In the genomic region with DNA sequence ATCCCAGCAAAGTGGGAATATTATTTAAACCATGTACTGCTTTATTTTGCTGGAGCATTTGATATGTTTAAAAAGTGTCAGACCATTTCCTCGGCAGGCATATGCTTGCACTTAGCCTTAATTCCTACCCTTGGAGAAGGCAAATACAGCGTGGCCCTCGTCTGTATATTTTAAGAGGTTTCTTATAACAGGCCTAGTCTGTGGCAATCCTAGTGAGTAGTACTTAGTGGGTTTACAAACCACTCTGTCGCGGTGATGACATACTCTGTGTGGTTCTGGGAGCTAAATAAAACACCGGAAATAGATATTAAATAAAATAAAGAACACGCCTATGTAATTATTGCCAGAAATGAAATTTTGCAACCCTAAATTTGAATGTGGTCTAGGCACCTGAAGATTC, we compare ENCODE assay signal across 16 cellular contexts.
"Had no signal": no experiment of that assay in that cellular context is flagged by ENCODE, and none has a peak within 500 bp of the region (broad histone marks: within the 10 kb centered on the region; RNA-seq: fewer than 3 reads in every experiment).

No MANE protein-coding gene starts in this region.

- H3K9me3 Mint-ChIP-seq: activated CD4-positive, alpha-beta T cell treated with anti-CD3 and anti-CD28 coated beads, Interleukin-2, amount 10 ng/mL, durations not matched to agents 7 days and 5 days; activated naive CD8-positive, alpha-beta T cell treated with anti-CD3 and anti-CD28 coated beads, Interleukin-2, amount 10 ng/mL, durations not matched to agents 7 days and 5 days; activated T-cell treated with anti-CD3 and anti-CD28 coated beads, Interleukin-2, amount 50 U/mL, for 24 hours; activated T-helper 2 cell treated with anti-CD3 and anti-CD28 coated beads, Interferon-gamma antibody, Interleukin-2, Interleukin-4, amounts not matched to agents 10 μg/mL and 5 μg/mL and 100 μg/mL, durations not matched to agents 14 hours and 24 hours and 36 hours; central memory CD8-positive, alpha-beta T cell; nephron had no signal

- DNase-seq: activated CD4-positive, alpha-beta T cell treated with anti-CD3 and anti-CD28 coated beads, Interleukin-2, amount 10 ng/mL, durations not matched to agents 7 days and 5 days; activated CD8-positive, alpha-beta T cell treated with anti-CD3 and anti-CD28 coated beads, Interleukin-2, amount 10 ng/mL, durations not matched to agents 7 days and 5 days; activated naive CD4-positive, alpha-beta T cell treated with Interleukin-2 at 50 U/mL for 16 hours; activated naive CD8-positive, alpha-beta T cell treated with anti-CD3 and anti-CD28 coated beads, Interleukin-2, amount 10 ng/mL, durations not matched to agents 7 days and 5 days; activated T-cell treated with anti-CD3 and anti-CD28 coated beads, Interleukin-2, amount 50 U/mL, for 24 hours; colonic mucosa; midbrain; stimulated activated CD4-positive, alpha-beta T cell treated with anti-CD3 and anti-CD28 coated beads, Interleukin-4, amount 100 ng/mL, for 24 hours; stimulated activated naive B cell treated with anti-CD40 and anti-IgM and Interleukin-4, amounts not matched to agents 10 μg/mL and 1 μg/mL and 100 μg/mL, for 72 hours; T1000 had no signal

- H3K27me3 ChIP-seq: colonic mucosa, hepatocyte had no signal

- H3K4me3 Mint-ChIP-seq: activated CD4-positive, alpha-beta T cell treated with anti-CD3 and anti-CD28 coated beads, Interleukin-2, amount 10 ng/mL, durations not matched to agents 7 days and 5 days; activated CD8-positive, alpha-beta T cell treated with anti-CD3 and anti-CD28 coated beads, Interleukin-2, amount 10 ng/mL, durations not matched to agents 7 days and 5 days; activated naive CD8-positive, alpha-beta T cell treated with anti-CD3 and anti-CD28 coated beads, Interleukin-2, amount 10 ng/mL, durations not matched to agents 7 days and 5 days; activated T-cell treated with anti-CD3 and anti-CD28 coated beads, Interleukin-2, amount 50 U/mL, for 24 hours; brain; central memory CD8-positive, alpha-beta T cell; nephron; stimulated activated naive B cell treated with anti-CD40 and anti-IgM and Interleukin-4, amounts not matched to agents 10 μg/mL and 1 μg/mL and 100 μg/mL, for 72 hours had no signal

- ATAC-seq: activated CD8-positive, alpha-beta T cell treated with anti-CD3 and anti-CD28 coated beads, Interleukin-2, amount 10 ng/mL, durations not matched to agents 7 days and 5 days; stimulated activated naive B cell treated with anti-CD40 and anti-IgM and Interleukin-4, amounts not matched to agents 10 μg/mL and 1 μg/mL and 100 μg/mL, for 72 hours had no signal

- H3K27ac ChIP-seq: colonic mucosa, hepatocyte, thoracic aorta had no signal

- H3K4me1 Mint-ChIP-seq: activated CD4-positive, alpha-beta T cell treated with anti-CD3 and anti-CD28 coated beads, Interleukin-2, amount 10 ng/mL, durations not matched to agents 7 days and 5 days; activated naive CD8-positive, alpha-beta T cell treated with anti-CD3 and anti-CD28 coated beads, Interleukin-2, amount 10 ng/mL, durations not matched to agents 7 days and 5 days had no signal

- H3K4me1 ChIP-seq: colonic mucosa had no signal

- H3K36me3 Mint-ChIP-seq: activated naive CD8-positive, alpha-beta T cell treated with anti-CD3 and anti-CD28 coated beads, Interleukin-2, amount 10 ng/mL, durations not matched to agents 7 days and 5 days; brain had no signal

- H3K27me3 Mint-ChIP-seq: activated CD4-positive, alpha-beta T cell treated with anti-CD3 and anti-CD28 coated beads, Interleukin-2, amount 10 ng/mL, durations not matched to agents 7 days and 5 days; activated naive CD8-positive, alpha-beta T cell treated with anti-CD3 and anti-CD28 coated beads, Interleukin-2, amount 10 ng/mL, durations not matched to agents 7 days and 5 days; activated T-cell treated with anti-CD3 and anti-CD28 coated beads, Interleukin-2, amount 50 U/mL, for 24 hours; brain; central memory CD8-positive, alpha-beta T cell; stimulated activated naive B cell treated with anti-CD40 and anti-IgM and Interleukin-4, amounts not matched to agents 10 μg/mL and 1 μg/mL and 100 μg/mL, for 72 hours had no signal

- H3K36me3 ChIP-seq: colonic mucosa, thoracic aorta had no signal

- H3K27ac Mint-ChIP-seq: activated CD4-positive, alpha-beta T cell treated with anti-CD3 and anti-CD28 coated beads, Interleukin-2, amount 10 ng/mL, durations not matched to agents 7 days and 5 days; activated CD8-positive, alpha-beta T cell treated with anti-CD3 and anti-CD28 coated beads, Interleukin-2, amount 10 ng/mL, durations not matched to agents 7 days and 5 days; activated naive CD8-positive, alpha-beta T cell treated with anti-CD3 and anti-CD28 coated beads, Interleukin-2, amount 10 ng/mL, durations not matched to agents 7 days and 5 days; activated T-cell treated with anti-CD3 and anti-CD28 coated beads, Interleukin-2, amount 50 U/mL, for 24 hours; activated T-helper 2 cell treated with anti-CD3 and anti-CD28 coated beads, Interferon-gamma antibody, Interleukin-2, Interleukin-4, amounts not matched to agents 10 μg/mL and 5 μg/mL and 100 μg/mL, durations not matched to agents 14 hours and 24 hours and 36 hours; nephron had no signal

- H3K9me3 ChIP-seq: colonic mucosa, thoracic aorta had no signal

- H3K4me3 ChIP-seq: colonic mucosa, hepatocyte, thoracic aorta had no signal
